24 cellular contexts compared by ENCODE assay signal in genomic region chr9:129637673-129638439, GRCh38. TPM values are rescaled to one million over a fixed set of nuclear protein-coding genes. Genes with fewer than 3 reads are reported as not detected.
DNase-seq lines count a peak whose midpoint lies in the region; ATAC-seq, FAIRE-seq and TF ChIP-seq lines count a peak whose summit lies in the region.
"Had no signal": no experiment of that assay in that cellular context is flagged by ENCODE, and none has a peak within 500 bp of the region (broad histone marks: within the 10 kb centered on the region; RNA-seq: fewer than 3 reads in every experiment).

No MANE protein-coding gene starts in this region.

- no peak overlapping the region for H2AFZ ChIP-seq in GM12878 (ENCODE audit: control insufficient read depth, low read depth, low read length)

- no peak overlapping the region for H3K9ac ChIP-seq in GM12878 (ENCODE audit: control insufficient read depth, insufficient read depth, low read length)

- no peak for TF ChIP-seq EP300 in GM12878 (IDR thresholded peaks at IDR 0.05; ENCODE audit: borderline replicate concordance in 1 of 2, control insufficient read depth in 1 of 2, low read depth in 2 of 2, low read length in 2 of 2)

- H3K27me3 ChIP-seq in breast epithelium (no peaks in the 10 kb centered on the region), GM12878 (replicated peaks in 1 of 2; ENCODE audit: control insufficient read depth in 2 of 2, insufficient read depth in 2 of 2, low read length in 1 of 2) (no peaks in the 10 kb centered on the region)
- H3K27me3 ChIP-seq: MG63 had no signal

- H3K27ac Mint-ChIP-seq in MCF 10A (ENCODE audit: low read depth, unreplicated experiment) = no peak overlapping the region
- H3K27ac Mint-ChIP-seq in HFFc6 = peak overlapping the region; percentile 19; the same call in 1 of the 2 replicates
- H3K27ac Mint-ChIP-seq in progenitor cell of endocrine pancreas = peak overlapping the region; percentile 45

- SMC1A ChIA-PET in GM12878 (lab: Charles Lee; ENCODE audit: uncharacterized antibody, unreplicated experiment) = no interaction called here

- in situ Hi-C loops in GM12878 (cut with MboI) = no loop called here

- H3K4me3 ChIP-seq in breast epithelium (no peak overlapping the region), GM12878 (no peak overlapping the region)
- H3K4me3 ChIP-seq: MG63, SK-N-MC had no signal

- H3K9me3 Mint-ChIP-seq in MCF 10A (ENCODE audit: unreplicated experiment) = no peaks in the 10 kb centered on the region
- H3K9me3 Mint-ChIP-seq in HFFc6 = no peaks in the 10 kb centered on the region
- no peaks in the 10 kb centered on the region for H3K9me3 Mint-ChIP-seq in progenitor cell of endocrine pancreas (ENCODE audit: low read depth)

- no peak overlapping the region for H3K4me3 Mint-ChIP-seq in MCF 10A (ENCODE audit: unreplicated experiment)
- H3K4me3 Mint-ChIP-seq in HFFc6 = no peak overlapping the region; the same call in 1 of the 2 replicates
- peak overlapping the region; percentile 45 for H3K4me3 Mint-ChIP-seq in progenitor cell of endocrine pancreas (ENCODE audit: low read depth)

- FAIRE-seq in GM12878 (lab: Jason Lieb, UNC) = no peak
- FAIRE-seq: HTR-8/SVneo had no signal

- no peak for TF ChIP-seq RAD21 in GM12878 (IDR thresholded peaks at IDR 0.05; ENCODE audit: insufficient read depth, low read depth, low read length)

- H3K27ac ChIP-seq in breast epithelium (no peak overlapping the region), GM12878 (ENCODE audit: control insufficient read depth, insufficient read depth) (no peak overlapping the region)
- H3K27ac ChIP-seq: SK-N-MC, VCaP had no signal

- intact Hi-C loops in MCF 10A (cut with micrococcal nuclease) = no loop called here
- intact Hi-C loops in breast epithelium (cut with DNase I; ENCODE audit: low total_unique reads) = no loop called here
- intact Hi-C loops in GM12878 (cut with micrococcal nuclease; ENCODE audit: unreplicated experiment) = no loop called here

- TF ChIP-seq CTCF in MCF 10A (IDR thresholded peaks at IDR 0.05; ENCODE audit: unreplicated experiment) = no peak
- TF ChIP-seq CTCF in breast epithelium (IDR thresholded peaks at IDR 0.05) = no peak
- TF ChIP-seq CTCF in HFFc6 (IDR thresholded peaks at IDR 0.05) = no peak
- TF ChIP-seq CTCF in GM12878 (IDR thresholded peaks at IDR 0.05 in 2 of 3, conservative IDR thresholded peaks at IDR 0.05 in 1 of 3; ENCODE audit: control insufficient read depth in 2 of 3, extremely low read depth in 1 of 3, insufficient read depth in 1 of 3, low read depth in 3 of 3, low read length in 3 of 3) = no peak
- no peak for TF ChIP-seq CTCF in progenitor cell of endocrine pancreas (IDR thresholded peaks at IDR 0.05; ENCODE audit: unreplicated experiment)

- CTCF ChIA-PET in MCF 10A (lab: Yijun Ruan, JAX) (interaction anchor here (0.5 to 1.5 kb wide), 4 partner anchors 13 to 292 kb away, joined by 3 to 5 read pairs (median 4); no protein-coding TSS in a partner anchor), GM12878 (lab: Yijun Ruan, JAX) (interaction anchor here (1.0 kb wide), 1 partner anchor 13 kb away, joined by 4 read pairs; no protein-coding TSS in a partner anchor)

- RAD21 ChIA-PET in GM12878 (lab: Charles Lee; ENCODE audit: unreplicated experiment) = no interaction called here

- no peak for ATAC-seq in GM12878
- no peak for ATAC-seq in HG03378 (IDR thresholded peaks at IDR 0.05; ENCODE audit: unreplicated experiment)
- ATAC-seq: esophagus mucosa, sciatic nerve had no signal

- H3K79me2 ChIP-seq in GM12878 (ENCODE audit: control insufficient read depth, insufficient read depth, low read length) = peaks cover 15% of the 10 kb centered on the region

- no peak overlapping the region for H3K4me2 ChIP-seq in GM12878 (ENCODE audit: control insufficient read depth, insufficient read depth)

- H3K27me3 Mint-ChIP-seq in MCF 10A (ENCODE audit: insufficient read depth, unreplicated experiment) (no peaks in the 10 kb centered on the region), HFFc6 (ENCODE audit: insufficient read depth) (peaks cover 6% of the 10 kb centered on the region), progenitor cell of endocrine pancreas (no peaks in the 10 kb centered on the region)

- POLR2A ChIA-PET in MCF 10A (lab: Yijun Ruan, JAX) (interaction anchor here (0.7 to 6.5 kb wide), 2 partner anchors 9 to 151 kb away, joined by 3 to 55 read pairs; partner anchors contain the start of gene NTMT1), GM12878 (lab: Charles Lee) (interaction anchor here (0.6 kb wide), 1 partner anchor 525 kb away, joined by 3 read pairs; no protein-coding TSS in a partner anchor)

- no peak for DNase-seq in MCF 10A (ENCODE audit: unreplicated experiment)
- DNase-seq in breast epithelium (ENCODE audit: low spot score in 2 of 2) = no peak
- DNase-seq in HFFc6 = no peak
- DNase-seq in GM12878 (ENCODE audit: low read depth, low spot score) = no peak
- DNase-seq in progenitor cell of endocrine pancreas (ENCODE audit: low spot score, unreplicated experiment) = no peak
- no peak for DNase-seq in effector CD8-positive, alpha-beta T cell (lab: John Stamatoyannopoulos, UW)
- DNase-seq in NCI-H345 treated with DMSO at 0.1 percent for 48 hours (lab: John Stamatoyannopoulos, UW; ENCODE audit: unreplicated experiment) = no peak
- DNase-seq: aorta; cortex of kidney; DND-41; head of caudate nucleus; MG63; NCI-H187 treated with DMSO at 0.1 percent for 48 hours; NCI-H510A; nucleus accumbens; stimulated activated CD4-positive, alpha-beta T cell treated with anti-CD3 and anti-CD28 coated beads, Interleukin-2, amount 100 ng/mL, for 48 hours had no signal

- peaks cover 8% of the 10 kb centered on the region for H3K4me1 Mint-ChIP-seq in MCF 10A (ENCODE audit: insufficient read depth, unreplicated experiment)
- peaks cover 23% of the 10 kb centered on the region for H3K4me1 Mint-ChIP-seq in HFFc6 (ENCODE audit: low read depth)
- H3K4me1 Mint-ChIP-seq in progenitor cell of endocrine pancreas (ENCODE audit: low read depth) = peaks cover 10% of the 10 kb centered on the region

- H3K9me3 ChIP-seq in breast epithelium = no peaks in the 10 kb centered on the region
- H3K9me3 ChIP-seq in GM12878 (replicated peaks; ENCODE audit: control insufficient read depth, insufficient read depth, low read length) = no peaks in the 10 kb centered on the region
- H3K9me3 ChIP-seq: MG63 had no signal

- peaks cover 3 to 16% of the 10 kb centered on the region in 2 donors for H3K4me1 ChIP-seq in breast epithelium
- peaks cover 6% of the 10 kb centered on the region; the same call in 1 of the 2 replicates for H3K4me1 ChIP-seq in GM12878 (ENCODE audit: control insufficient read depth, insufficient read depth, low read length)

- H3K36me3 Mint-ChIP-seq in MCF 10A (ENCODE audit: insufficient read depth, unreplicated experiment) (peaks cover 42% of the 10 kb centered on the region), HFFc6 (ENCODE audit: low read depth) (peaks cover 25% of the 10 kb centered on the region), progenitor cell of endocrine pancreas (ENCODE audit: insufficient read depth) (peaks cover 7% of the 10 kb centered on the region)

- H3K36me3 ChIP-seq in breast epithelium = no peaks in the 10 kb centered on the region
- peaks cover 21 to 39% of the 10 kb centered on the region in 2 experiments; a peak in 3 of 4 replicates for H3K36me3 ChIP-seq in GM12878 (ENCODE audit: control insufficient read depth in 2 of 2, insufficient read depth in 2 of 2, low read length in 1 of 2)

- 86% methylated on average over 29 of the region's 29 CpGs for WGBS in GM12878 (ENCODE audit: insufficient coverage, insufficient replicate concordance, low lambda C conversion rate, missing lambda C conversion rate)

- H4K20me1 ChIP-seq in GM12878 (ENCODE audit: control insufficient read depth, insufficient read depth) = no peaks in the 10 kb centered on the region; the same call in 1 of the 2 replicates

- no peak for TF ChIP-seq POLR2A in breast epithelium (IDR thresholded peaks at IDR 0.05)
- TF ChIP-seq POLR2A in GM12878 (IDR thresholded peaks at IDR 0.05; ENCODE audit: low read depth, low read length) = peak; percentile 61

- BruUV-seq in MCF 10A (replicated peaks; lab: Mats Ljungman, UMichigan) (TSS peak; percentile 10), GM12878 (replicated peaks; lab: Mats Ljungman, UMichigan) (no TSS peak)

RNA-seq across cellular contexts. Expression of gene ASB6, which starts 4.1 kb away (rescaled TPM):
- total RNA-seq in MCF 10A (2022) (14.4 TPM in 2 replicates), breast epithelium (10 to 100 TPM; 11.2 to 24.4 (median 21.6) TPM), GM12878 (2014; rRNA removed) (11.1 and 11.4 TPM in 2 replicates), GM12878 (2014; rRNA removed; fragmentation: Illumina TruSeq; extraction: Trizol) (4.7 and 5.2 TPM in 2 replicates), GM12878 (2021) (15.1 and 15.2 TPM in 2 replicates), progenitor cell of endocrine pancreas (19.7 and 20.5 TPM in 2 replicates)
- 10 to 100 TPM; 28.9 to 33.1 (median 30.6) TPM for total RNA-seq in HFFc6 (2021; fragmentation: NEBNext Ultra II Directional; extraction: Animal tissue kit (Norgen Biotek cat#: 25700))
- 6.0 and 8.6 TPM in 2 replicates for total RNA-seq in GM12878 (2013; cell fraction: nucleolus; rRNA removed)
- 4.7 TPM for polyA plus RNA-seq in GM12878 (2011; ENCODE audit: low read depth)
- polyA plus RNA-seq in GM12878 (2011; rRNA removed) (3.7 and 7.9 TPM in 2 replicates), GM12878 (2014; fragmentation: Illumina TruSeq; extraction: Trizol) (3.6 and 8.3 TPM in 2 replicates), GM12878 (2014; fragmentation: Nextera tagmentation; extraction: Ambion mirVana) (1 to 10 TPM in 1 of 2 experiments, under 1 TPM in 1; 0.80 to 1.1 TPM), GM12878 (2014; rRNA removed) (15.8 and 16.3 TPM in 2 replicates), GM12878 (2016; fragmentation: Nextera tagmentation; extraction: Ambion mirVana) (10 to 100 TPM; 15.8 to 18.2 TPM)
- 9.8 and 13.0 TPM in 2 replicates for polyA plus RNA-seq in GM12878 (2011; cell fraction: cytosol; rRNA removed)
- polyA plus RNA-seq in GM12878 (2011; cell fraction: nucleus; rRNA removed) = 20.2 and 23.7 TPM in 2 replicates
- polyA plus RNA-seq in GM12878 (2012) = 8.1 and 8.5 TPM in 2 replicates
- 3.7 and 7.9 TPM in 2 replicates for polyA minus RNA-seq in GM12878 (2011; rRNA and poly(A)+ RNA removed)
- polyA minus RNA-seq in GM12878 (2011; cell fraction: cytosol; rRNA and poly(A)+ RNA removed) = 3.0 and 3.1 TPM in 2 replicates
- polyA minus RNA-seq in GM12878 (2011; cell fraction: nucleus; rRNA and poly(A)+ RNA removed) = 3.9 and 6.4 TPM in 2 replicates

RNA-seq across cellular contexts. Expression of gene NTMT1, which starts 11.9 kb away (rescaled TPM):
- total RNA-seq in MCF 10A (2022) (32.9 and 49.2 TPM in 2 replicates), breast epithelium (10 to 100 TPM; 17.8 to 31.1 (median 27.4) TPM), GM12878 (2014; rRNA removed) (31.9 and 37.9 TPM in 2 replicates), GM12878 (2014; rRNA removed; fragmentation: Illumina TruSeq; extraction: Trizol) (25.2 and 26.3 TPM in 2 replicates), GM12878 (2021) (37.7 and 40.7 TPM in 2 replicates), progenitor cell of endocrine pancreas (25.9 and 26.8 TPM in 2 replicates)
- total RNA-seq in HFFc6 (2021; fragmentation: NEBNext Ultra II Directional; extraction: Animal tissue kit (Norgen Biotek cat#: 25700)) = 10 to 100 TPM; 81.6 to 90.0 (median 87.7) TPM
- total RNA-seq in GM12878 (2013; cell fraction: nucleolus; rRNA removed) = 15.1 and 18.7 TPM in 2 replicates
- polyA plus RNA-seq in GM12878 (2011; ENCODE audit: low read depth) = 10.9 TPM
- polyA plus RNA-seq in GM12878 (2011; rRNA removed) (26.9 and 47.1 TPM in 2 replicates), GM12878 (2014; fragmentation: Illumina TruSeq; extraction: Trizol) (19.6 and 27.7 TPM in 2 replicates), GM12878 (2014; fragmentation: Nextera tagmentation; extraction: Ambion mirVana) (10 to 100 TPM; 12.8 to 18.3 TPM), GM12878 (2014; rRNA removed) (47.6 and 54.2 TPM in 2 replicates), GM12878 (2016; fragmentation: Nextera tagmentation; extraction: Ambion mirVana) (10 to 100 TPM; 78.3 to 85.4 TPM)
- 47.8 and 73.5 TPM in 2 replicates for polyA plus RNA-seq in GM12878 (2011; cell fraction: cytosol; rRNA removed)
- polyA plus RNA-seq in GM12878 (2011; cell fraction: nucleus; rRNA removed) = 28.5 and 36.6 TPM in 2 replicates
- polyA plus RNA-seq in GM12878 (2012) = 19.6 and 22.2 TPM in 2 replicates
- polyA minus RNA-seq in GM12878 (2011; rRNA and poly(A)+ RNA removed) = 18.3 and 34.0 TPM in 2 replicates
- polyA minus RNA-seq in GM12878 (2011; cell fraction: cytosol; rRNA and poly(A)+ RNA removed) = 11.1 and 16.9 TPM in 2 replicates
- 6.4 and 15.8 TPM in 2 replicates for polyA minus RNA-seq in GM12878 (2011; cell fraction: nucleus; rRNA and poly(A)+ RNA removed)

RNA-seq across cellular contexts. Expression of gene C9orf50, which starts 17.0 kb away (rescaled TPM):
- total RNA-seq in MCF 10A (2022) (0.20 TPM in 1 of 2 replicates, not detected in the other), breast epithelium (under 1 TPM in 1 of 3 donors, not detected in 2; 0.48 TPM), GM12878 (2014; rRNA removed) (not detected in 2 replicates), GM12878 (2014; rRNA removed; fragmentation: Illumina TruSeq; extraction: Trizol) (not detected in 2 replicates), GM12878 (2021) (not detected in 2 replicates), progenitor cell of endocrine pancreas (0.27 and 0.43 TPM in 2 replicates)
- under 1 TPM in 2 of 6 experiments, not detected in 4; 0.14 to 0.20 TPM for total RNA-seq in HFFc6 (2021; fragmentation: NEBNext Ultra II Directional; extraction: Animal tissue kit (Norgen Biotek cat#: 25700))
- total RNA-seq in GM12878 (2013; cell fraction: nucleolus; rRNA removed) = 0.44 TPM in 1 of 2 replicates, not detected in the other
- not detected for polyA plus RNA-seq in GM12878 (2011; ENCODE audit: low read depth)
- polyA plus RNA-seq in GM12878 (2011; rRNA removed) (not detected in 2 replicates), GM12878 (2014; fragmentation: Illumina TruSeq; extraction: Trizol) (not detected in 2 replicates), GM12878 (2014; fragmentation: Nextera tagmentation; extraction: Ambion mirVana) (not detected), GM12878 (2014; rRNA removed) (not detected in 2 replicates), GM12878 (2016; fragmentation: Nextera tagmentation; extraction: Ambion mirVana) (not detected)
- not detected in 2 replicates for polyA plus RNA-seq in GM12878 (2011; cell fraction: cytosol; rRNA removed)
- 0.09 TPM in 1 of 2 replicates, not detected in the other for polyA plus RNA-seq in GM12878 (2011; cell fraction: nucleus; rRNA removed)
- polyA plus RNA-seq in GM12878 (2012) = not detected in 2 replicates
- polyA minus RNA-seq in GM12878 (2011; rRNA and poly(A)+ RNA removed) = not detected in 2 replicates
- polyA minus RNA-seq in GM12878 (2011; cell fraction: cytosol; rRNA and poly(A)+ RNA removed) = not detected in 2 replicates
- polyA minus RNA-seq in GM12878 (2011; cell fraction: nucleus; rRNA and poly(A)+ RNA removed) = not detected in 2 replicates
- total RNA-seq: esophagus mucosa, lung microvascular endothelial cell, temporal lobe had no signal

RNA-seq across cellular contexts. Expression of gene PRRX2, which starts 27.6 kb away (rescaled TPM):
- total RNA-seq in MCF 10A (2022) = not detected in 2 replicates
- total RNA-seq in breast epithelium = 10 to 100 TPM in 1 of 3 donors, 1 to 10 TPM in 2; 4.4 to 35.1 (median 9.9) TPM
- 100 to 1,000 TPM in 4 of 6 experiments, 10 to 100 TPM in 2; 34.0 to 113 (median 102) TPM for total RNA-seq in HFFc6 (2021; fragmentation: NEBNext Ultra II Directional; extraction: Animal tissue kit (Norgen Biotek cat#: 25700))
- total RNA-seq in GM12878 (2013; cell fraction: nucleolus; rRNA removed) = not detected in 2 replicates
- total RNA-seq in GM12878 (2014; rRNA removed) = not detected in 2 replicates
- not detected in 2 replicates for total RNA-seq in GM12878 (2014; rRNA removed; fragmentation: Illumina TruSeq; extraction: Trizol)
- not detected in 2 replicates for total RNA-seq in GM12878 (2021)
- polyA plus RNA-seq in GM12878 (2011; ENCODE audit: low read depth) = not detected
- not detected in 2 replicates for polyA plus RNA-seq in GM12878 (2011; rRNA removed)
- not detected in 2 replicates for polyA plus RNA-seq in GM12878 (2011; cell fraction: cytosol; rRNA removed)
- polyA plus RNA-seq in GM12878 (2011; cell fraction: nucleus; rRNA removed) = not detected in 2 replicates
- polyA plus RNA-seq in GM12878 (2012) = not detected in 2 replicates
- not detected in 2 replicates for polyA plus RNA-seq in GM12878 (2014; fragmentation: Illumina TruSeq; extraction: Trizol)
- not detected for polyA plus RNA-seq in GM12878 (2014; fragmentation: Nextera tagmentation; extraction: Ambion mirVana)
- not detected in 2 replicates for polyA plus RNA-seq in GM12878 (2014; rRNA removed)
- polyA plus RNA-seq in GM12878 (2016; fragmentation: Nextera tagmentation; extraction: Ambion mirVana) = not detected
- not detected in 2 replicates for polyA minus RNA-seq in GM12878 (2011; rRNA and poly(A)+ RNA removed)
- not detected in 2 replicates for polyA minus RNA-seq in GM12878 (2011; cell fraction: cytosol; rRNA and poly(A)+ RNA removed)
- not detected in 2 replicates for polyA minus RNA-seq in GM12878 (2011; cell fraction: nucleus; rRNA and poly(A)+ RNA removed)
- total RNA-seq in progenitor cell of endocrine pancreas = 0.79 and 0.91 TPM in 2 replicates
